Comparison of ENCODE assay signal across 24 cellular contexts in genomic region chr20:36122931-36123288, GRCh38. TPM values are rescaled to one million over a fixed set of nuclear protein-coding genes. Genes with fewer than 3 reads are reported as not detected.
DNase-seq lines count a peak whose midpoint lies in the region; ATAC-seq, FAIRE-seq and TF ChIP-seq lines count a peak whose summit lies in the region.
"Had no signal": no experiment of that assay in that cellular context is flagged by ENCODE, and none has a peak within 500 bp of the region (broad histone marks: within the 10 kb centered on the region; RNA-seq: fewer than 3 reads in every experiment).

No MANE protein-coding gene starts in this region.

- ATAC-seq in HCT116 = no peak
- peak; percentile 67 for ATAC-seq in K562
- ATAC-seq in pancreas = no peak
- no peak for ATAC-seq in GM21367 (IDR thresholded peaks at IDR 0.05; ENCODE audit: unreplicated experiment)
- ATAC-seq: Panc1 had no signal

- H2AFZ ChIP-seq in HCT116 (ENCODE audit: low read depth, low read length, poor library complexity, severe bottlenecking) = no peak overlapping the region
- peak overlapping the region; percentile 51 for H2AFZ ChIP-seq in K562 (ENCODE audit: low read depth, low read length)

- POLR2A ChIA-PET in HCT116 (lab: Charles Lee) = interaction anchor here (0.8 to 1.5 kb wide), 3 partner anchors 10 to 37 kb away, joined by 3 to 8 read pairs (median 3); no protein-coding TSS in a partner anchor
- POLR2A ChIA-PET in K562 (lab: Yijun Ruan, JAX) = interaction anchor here (0.6 kb wide), 1 partner anchor 427 kb away, joined by 4 read pairs; no protein-coding TSS in a partner anchor

- BruUV-seq in HCT116 (replicated peaks; lab: Mats Ljungman, UMichigan) = TSS peak; percentile 69
- BruUV-seq in K562 (replicated peaks; lab: Mats Ljungman, UMichigan) = no TSS peak

- no peaks in the 10 kb centered on the region for H3K9me3 ChIP-seq in HCT116 (ENCODE audit: control insufficient read depth in 1 of 2, insufficient read depth in 1 of 2, low read depth in 1 of 2, low read length in 2 of 2)
- no peaks in the 10 kb centered on the region for H3K9me3 ChIP-seq in K562 (replicated peaks; ENCODE audit: control insufficient read depth, insufficient read depth, low read depth, low read length)
- H3K9me3 ChIP-seq in pancreas = no peaks in the 10 kb centered on the region
- H3K9me3 ChIP-seq: BLaER1, SK-N-SH had no signal

- H3K9me2 ChIP-seq in HCT116 (ENCODE audit: insufficient read depth) = no peaks in the 10 kb centered on the region
- H3K9me2 ChIP-seq: SK-N-SH had no signal

- H4K20me1 ChIP-seq in HCT116 (ENCODE audit: insufficient read depth) (no peaks in the 10 kb centered on the region), K562 (replicated peaks; ENCODE audit: control insufficient read depth, insufficient read depth, low read length) (no peaks in the 10 kb centered on the region)
- H4K20me1 ChIP-seq: BLaER1 had no signal

- H3K79me2 ChIP-seq in HCT116 (ENCODE audit: insufficient read depth, low read length) (no peaks in the 10 kb centered on the region), K562 (ENCODE audit: control insufficient read depth, insufficient read depth, low read length) (no peaks in the 10 kb centered on the region)

- peak overlapping the region; percentile 58 for H3K9ac ChIP-seq in HCT116 (ENCODE audit: low read length)
- no peak overlapping the region for H3K9ac ChIP-seq in K562 (ENCODE audit: insufficient read depth in 1 of 2, low read depth in 2 of 2, low read length in 2 of 2)
- H3K9ac ChIP-seq: BLaER1, SK-N-SH had no signal

- H3K27ac ChIP-seq in HCT116 (ENCODE audit: low read depth, low read length) (peak overlapping the region; percentile 77; the same call in 1 of the 2 replicates), K562 (ENCODE audit: extremely low read depth, low read depth, low read length) (no peak overlapping the region), pancreas (peak overlapping the region in 3 of 4 donors; percentile 33 to 88 (median 83))
- H3K27ac ChIP-seq: BLaER1, HL-60 had no signal

- WGBS in K562 (ENCODE audit: insufficient coverage, low coverage, missing lambda C conversion rate) = 12% methylated on average over 5 of the region's 7 CpGs
- 76 to 82% methylated on average over 7 of the region's 7 CpGs for WGBS in pancreas, 2 donors

- RAD21 ChIA-PET in HCT116 (lab: Charles Lee; ENCODE audit: low non-redundant PET in 1 of 2, low total read pairs in 2 of 2, uncharacterized antibody in 2 of 2, unreplicated experiment in 2 of 2) = no interaction called here

- peaks cover 17 to 41% of the 10 kb centered on the region in 2 experiments for H3K4me1 ChIP-seq in HCT116 (ENCODE audit: control insufficient read depth in 1 of 2, insufficient read depth in 2 of 2, low read length in 2 of 2)
- H3K4me1 ChIP-seq in K562 (replicated peaks in 1 of 2; ENCODE audit: control insufficient read depth in 2 of 2, insufficient read depth in 2 of 2, low read length in 2 of 2) = peaks cover 13 to 18% of the 10 kb centered on the region in 2 experiments
- H3K4me1 ChIP-seq in pancreas = peaks cover 4 to 11% (median 10%) of the 10 kb centered on the region in 3 donors
- H3K4me1 ChIP-seq: BLaER1 had no signal

- TF ChIP-seq EP300 in K562 (IDR thresholded peaks at IDR 0.05; ENCODE audit: low read length) = peak; percentile 32; the same call in 1 of the 2 replicates

- no peak for DNase-seq in HCT116 (ENCODE audit: low read depth, low spot score)
- peak; percentile 53 to 77 (median 61) for DNase-seq in K562 (ENCODE audit: extremely low read depth in 1 of 4, low spot score in 3 of 4)
- DNase-seq in pancreas = no peak
- no peak for DNase-seq in retina
- DNase-seq in stimulated activated CD4-positive, alpha-beta T cell treated with anti-CD3 and anti-CD28 coated beads, Interleukin-2, amount 100 ng/mL, for 48 hours = no peak
- no peak for DNase-seq in GM13977 (ENCODE audit: low spot score)
- DNase-seq: ACHN; CD4-positive, alpha-beta memory T cell; GOT3; HCEC 1CT; KG1; MV-4-11; NCI-H1105 treated with DMSO at 0.1 percent for 48 hours; NCI-H226; NCI-H748 treated with DMSO at 0.1 percent for 48 hours; SIG-M5; SK-N-SH had no signal

- TF ChIP-seq POLR2A in HCT116 (IDR thresholded peaks at IDR 0.05; ENCODE audit: borderline replicate concordance, extremely low read depth, insufficient read depth, insufficient read length) = no peak
- TF ChIP-seq POLR2A in K562 (conservative IDR thresholded peaks at IDR 0.05) = no peak

- intact Hi-C loops in HCT116 (cut with micrococcal nuclease) = no loop called here
- intact Hi-C loops in K562 (cut with micrococcal nuclease) = no loop called here
- intact Hi-C loops in pancreas (cut with DNase I) = no loop called here

- peak overlapping the region; percentile 86 for H3K4me2 ChIP-seq in HCT116 (ENCODE audit: low read length)
- peak overlapping the region; percentile 1; the same call in 1 of the 2 replicates for H3K4me2 ChIP-seq in K562 (ENCODE audit: insufficient read depth, low read length)
- H3K4me2 ChIP-seq: BLaER1, SK-N-SH had no signal

- TF ChIP-seq RAD21 in HCT116 (IDR thresholded peaks at IDR 0.05; ENCODE audit: low read depth) (no peak), K562 (CRISPR knock-in tag; conservative IDR thresholded peaks at IDR 0.05 in 1 of 2, IDR thresholded peaks at IDR 0.05 in 1 of 2) (no peak)

- no peaks in the 10 kb centered on the region for H3K9me1 ChIP-seq in K562 (ENCODE audit: control insufficient read depth, insufficient read depth, low read length)

- H3K36me3 ChIP-seq in HCT116 (ENCODE audit: control insufficient read depth in 1 of 2, insufficient read depth in 2 of 2, low read length in 2 of 2) = no peaks in the 10 kb centered on the region
- H3K36me3 ChIP-seq in K562 (ENCODE audit: control insufficient read depth, insufficient read depth, low read length) = no peaks in the 10 kb centered on the region
- H3K36me3 ChIP-seq in pancreas = no peaks in the 10 kb centered on the region
- H3K36me3 ChIP-seq: BLaER1 had no signal

- TF ChIP-seq CTCF in HCT116 (IDR thresholded peaks at IDR 0.05 in 2 of 3, conservative IDR thresholded peaks at IDR 0.05 in 1 of 3; ENCODE audit: borderline replicate concordance in 1 of 3, insufficient read depth in 1 of 3, low read depth in 2 of 3, low read length in 2 of 3) = no peak
- TF ChIP-seq CTCF in K562 (IDR thresholded peaks at IDR 0.05 in 2 of 3, conservative IDR thresholded peaks at IDR 0.05 in 1 of 3; ENCODE audit: insufficient read depth in 2 of 3, low read depth in 1 of 3, low read length in 3 of 3) = no peak
- no peak for TF ChIP-seq CTCF in pancreas (IDR thresholded peaks at IDR 0.05)
- no peak for TF ChIP-seq CTCF in GM13977 (IDR thresholded peaks at IDR 0.05; ENCODE audit: extremely low read depth, insufficient read depth, missing control alignments)

- H3K4me3 ChIP-seq in HCT116 (replicated peaks in 1 of 2; ENCODE audit: low read depth in 1 of 2, low read length in 2 of 2) (peak overlapping the region in 1 of 2 experiments; percentile 48; a peak in 1 of 4 replicates), K562 (no peak overlapping the region), pancreas (no peak overlapping the region)
- H3K4me3 ChIP-seq: BLaER1 had no signal

- CTCF ChIA-PET in HCT116 (lab: Charles Lee) (no interaction called here), K562 (lab: Yijun Ruan, JAX; ENCODE audit: low intra/inter-chr PET ratio) (no interaction called here)

- FAIRE-seq in K562 (lab: Jason Lieb, UNC) (peak; percentile 82), pancreas (lab: Jason Lieb, UNC) (no peak)
- FAIRE-seq: G401.6, GM12892, GM18507 had no signal

- H3K27me3 ChIP-seq in HCT116 (ENCODE audit: insufficient read depth, low read length) (no peaks in the 10 kb centered on the region), K562 (ENCODE audit: control insufficient read depth in 2 of 2, insufficient read depth in 2 of 2, low read length in 2 of 2) (no peaks in the 10 kb centered on the region), pancreas (no peaks in the 10 kb centered on the region)
- H3K27me3 ChIP-seq: BLaER1 had no signal

- in situ Hi-C loops in K562 (cut with MboI) (no loop called here), GM13977 (cut with MboI; ENCODE audit: low pct_unique_long_range_greater_than_20kb, low sequenced_read_pairs, unreplicated experiment) (no loop called here)

TF ChIP-seq in HCT116, 20 proteins besides CTCF, POLR2A, EP300 and RAD21 (continues in another document):
- TF ChIP-seq SP1 (IDR thresholded peaks at IDR 0.05; ENCODE audit: low read depth) (no peak), FOSL1 (IDR thresholded peaks at IDR 0.05; ENCODE audit: low read depth) (no peak), ZFX (IDR thresholded peaks at IDR 0.05) (no peak), ZNF274 (IDR thresholded peaks at IDR 0.05; ENCODE audit: low read depth, low read length) (no peak), EGR1 (IDR thresholded peaks at IDR 0.05; ENCODE audit: low read depth) (no peak), JUND (IDR thresholded peaks at IDR 0.05) (no peak)

TF ChIP-seq in K562, 482 proteins besides CTCF, POLR2A, EP300 and RAD21 (continues in another document):
- TF ChIP-seq TAL1 (IDR thresholded peaks at IDR 0.05) (peak; percentile 61), RHOXF2B (CRISPR knock-in tag; conservative IDR thresholded peaks at IDR 0.05) (no peak), ZEB2 (IDR thresholded peaks at IDR 0.05) (0 out of 2 replicates have a peak, but pooled peaks have one; percentile 21), ZFPM2 (CRISPR knock-in tag; IDR thresholded peaks at IDR 0.05) (no peak), CTBP1 (IDR thresholded peaks at IDR 0.05; ENCODE audit: borderline replicate concordance) (peak; percentile 82), HDAC1 (IDR thresholded peaks at IDR 0.05) (no peak), ZNF232 (CRISPR knock-in tag; IDR thresholded peaks at IDR 0.05) (no peak)

RNA-seq across cellular contexts. Expression of gene EPB41L1, which starts 31.6 kb away (rescaled TPM):
- 42.1 TPM for total RNA-seq in HCT116 (2021; ENCODE audit: unreplicated experiment)
- polyA plus RNA-seq in HCT116 (2012) = 25.2 and 27.3 TPM in 2 replicates
- 1.5 and 3.3 TPM in 2 replicates for total RNA-seq in K562 (2011; cell fraction: chromatin; rRNA removed; ENCODE audit: low replicate concordance)
- 1.1 and 2.5 TPM in 2 replicates for total RNA-seq in K562 (2011; cell fraction: nucleolus; rRNA removed)
- 0.61 and 0.95 TPM in 2 replicates for total RNA-seq in K562 (2011; cell fraction: nucleoplasm; rRNA removed)
- total RNA-seq in K562 (2014; rRNA removed) = 1.3 TPM in 2 replicates
- 0.80 and 1.3 TPM in 2 replicates for total RNA-seq in K562 (2014; rRNA removed; fragmentation: Illumina TruSeq; extraction: Trizol)
- 0.90 and 2.5 TPM in 2 replicates for total RNA-seq in K562 (2015; rRNA removed; fragmentation: Illumina TruSeq; extraction: Trizol)
- total RNA-seq in K562 (2021) = 2.6 and 4.3 TPM in 2 replicates
- 0.89 and 1.4 TPM in 2 replicates for polyA plus RNA-seq in K562 (2011; rRNA removed)
- 0.94 and 2.4 TPM in 2 replicates for polyA plus RNA-seq in K562 (2011; cell fraction: cytosol; rRNA removed)
- polyA plus RNA-seq in K562 (2011; cell fraction: nucleus; rRNA removed) = 1.1 and 1.5 TPM in 2 replicates
- 2.0 and 4.1 TPM in 2 replicates for polyA plus RNA-seq in K562 (2012)
- polyA plus RNA-seq in K562 (2014; fragmentation: Illumina TruSeq; extraction: Trizol) = 2.9 and 3.6 TPM in 2 replicates
- under 1 TPM; 0.11 to 0.31 TPM for polyA plus RNA-seq in K562 (2014; fragmentation: Nextera tagmentation; extraction: Ambion mirVana)
- polyA plus RNA-seq in K562 (2014; rRNA removed) = 0.90 and 4.2 TPM in 2 replicates
- polyA minus RNA-seq in K562 (2011; rRNA and poly(A)+ RNA removed) = 0.81 and 1.3 TPM in 2 replicates
- polyA minus RNA-seq in K562 (2011; cell fraction: cytosol; rRNA and poly(A)+ RNA removed) = 1.3 and 1.5 TPM in 2 replicates
- 0.67 and 1.00 TPM in 2 replicates for polyA minus RNA-seq in K562 (2011; cell fraction: nucleus; rRNA and poly(A)+ RNA removed)
- 10 to 100 TPM; 23.4 to 40.5 (median 30.8) TPM for total RNA-seq in pancreas
- polyA plus RNA-seq in pancreas = 10 to 100 TPM; 17.6 to 31.4 TPM
- polyA plus RNA-seq: CD4-positive, alpha-beta memory T cell had no signal

Comparison
In these comparisons a context has a peak if more than half of its experiments do, and no peak if none do; other contexts are left out.
1. DNase-seq: peak in K562 (4 of 4); none in HCT116 (single experiment), pancreas (0 of 6), retina (single experiment), stimulated activated CD4-positive, alpha-beta T cell treated with anti-CD3 and anti-CD28 coated beads, Interleukin-2, amount 100 ng/mL, for 48 hours (0 of 2) and GM13977 (single experiment).
2. Of the 22 proteins assayed by ChIP-seq in both K562 and HCT116: peak only in K562: SP1; only in HCT116: none; in both: none; in neither: 21.